In genomic region chr2:100821255-100821912, GRCh38 we compare ENCODE assay signal across 9 cellular contexts. TPM values are rescaled to one million over a fixed set of nuclear protein-coding genes. Genes with fewer than 3 reads are reported as not detected.
A peak's percentile ranks its signal among the peaks of the same experiment; 100 is the strongest.
DNase-seq lines count a peak whose midpoint lies in the region; TF ChIP-seq lines count a peak whose summit lies in the region.
"Had no signal": no experiment of that assay in that cellular context is flagged by ENCODE, and none has a peak within 500 bp of the region (broad histone marks: within the 10 kb centered on the region; RNA-seq: fewer than 3 reads in every experiment).

No MANE protein-coding gene starts in this region.

- H2AFZ ChIP-seq in osteoblast (ENCODE audit: low read length) = peak overlapping the region; percentile 32

- no peaks in the 10 kb centered on the region for H4K20me1 ChIP-seq in osteoblast (ENCODE audit: insufficient read depth, low read length)

- H3K27ac ChIP-seq in SK-N-MC = no peak overlapping the region
- H3K27ac ChIP-seq in esophagus (ENCODE audit: low read depth in 2 of 2, low read length in 1 of 2) = peak overlapping the region; percentile 97 to 99
- H3K27ac ChIP-seq in osteoblast (ENCODE audit: low read depth, low read length) = no peak overlapping the region
- H3K27ac ChIP-seq in tibial nerve = peak overlapping the region in 2 of 4 donors; percentile 28 to 76

- peaks cover 19% of the 10 kb centered on the region for H3K79me2 ChIP-seq in osteoblast (ENCODE audit: insufficient read depth, low read length)

- no peaks in the 10 kb centered on the region for H3K9me3 ChIP-seq in Caco-2
- no peaks in the 10 kb centered on the region for H3K9me3 ChIP-seq in SK-N-MC (ENCODE audit: low read depth, low read length)
- no peaks in the 10 kb centered on the region for H3K9me3 ChIP-seq in esophagus (ENCODE audit: control insufficient read depth in 2 of 2, insufficient read depth in 1 of 2, low read depth in 1 of 2, low read length in 1 of 2)
- no peaks in the 10 kb centered on the region for H3K9me3 ChIP-seq in osteoblast (ENCODE audit: low read depth, low read length)
- no peaks in the 10 kb centered on the region for H3K9me3 ChIP-seq in tibial nerve

- H3K4me3 Mint-ChIP-seq in Caco-2 (ENCODE audit: unreplicated experiment) = peak overlapping the region; percentile 61

- TF ChIP-seq CTCF in Caco-2 (IDR thresholded peaks at IDR 0.05; ENCODE audit: insufficient read depth in 1 of 2, low read depth in 1 of 2, low read length in 1 of 2, severe bottlenecking in 1 of 2, unreplicated experiment in 1 of 2) (no peak), osteoblast (IDR thresholded peaks at IDR 0.05; ENCODE audit: extremely low read depth, low read depth, low read length) (no peak), tibial nerve (IDR thresholded peaks at IDR 0.05) (no peak)

- H3K4me2 ChIP-seq in osteoblast (ENCODE audit: insufficient read depth, low read length) = peak overlapping the region; percentile 79

- H3K4me1 ChIP-seq in Caco-2 (peaks cover 10% of the 10 kb centered on the region; the same call in 1 of the 2 replicates), esophagus (ENCODE audit: control insufficient read depth in 2 of 2, insufficient read depth in 2 of 2, low read length in 1 of 2) (peaks cover 2 to 4% of the 10 kb centered on the region in 2 donors), osteoblast (ENCODE audit: insufficient read depth, low read length) (peaks cover 15% of the 10 kb centered on the region), tibial nerve (peaks cover 0 to 19% (median 5%) of the 10 kb centered on the region in 4 donors)

- intact Hi-C loops in Caco-2 (cut with micrococcal nuclease; ENCODE audit: unreplicated experiment) = no loop called here
- intact Hi-C loops in posterior vena cava (cut with DNase I) = loop anchor here in 1 of 2 donors (10.0 kb wide), 1 partner anchor 53 kb away; no protein-coding TSS in a partner anchor

- CTCF ChIA-PET in Caco-2 (lab: Charles Lee) = interaction anchor here (0.7 kb wide), 1 partner anchor 296 kb away, joined by 4 read pairs; no protein-coding TSS in a partner anchor

- H3K9ac ChIP-seq in SK-N-MC (ENCODE audit: insufficient read length) = no peak overlapping the region

- H3K9me3 Mint-ChIP-seq in Caco-2 (ENCODE audit: unreplicated experiment) = no peaks in the 10 kb centered on the region

- H3K36me3 ChIP-seq in Caco-2 (ENCODE audit: control insufficient read depth, insufficient read depth, low read length) = no peaks in the 10 kb centered on the region
- no peaks in the 10 kb centered on the region for H3K36me3 ChIP-seq in SK-N-MC (ENCODE audit: insufficient read depth, low read length)
- H3K36me3 ChIP-seq in esophagus (ENCODE audit: control insufficient read depth in 2 of 2, insufficient read depth in 2 of 2, low read length in 1 of 2) = no peaks in the 10 kb centered on the region
- no peaks in the 10 kb centered on the region for H3K36me3 ChIP-seq in osteoblast (ENCODE audit: insufficient read depth, low read length)
- no peaks in the 10 kb centered on the region for H3K36me3 ChIP-seq in tibial nerve

- H3K36me3 Mint-ChIP-seq in Caco-2 (ENCODE audit: insufficient read depth, unreplicated experiment) = no peaks in the 10 kb centered on the region

- H3K27ac Mint-ChIP-seq in Caco-2 (ENCODE audit: unreplicated experiment) = no peak overlapping the region

- no peak overlapping the region for H3K4me3 ChIP-seq in Caco-2 (ENCODE audit: low read depth, low read length)
- H3K4me3 ChIP-seq in SK-N-MC = peak overlapping the region; percentile 82
- peak overlapping the region; percentile 24 to 87 for H3K4me3 ChIP-seq in esophagus (ENCODE audit: low read depth in 1 of 2, low read length in 2 of 2)
- H3K4me3 ChIP-seq in osteoblast (ENCODE audit: insufficient read depth, low read length) = peak overlapping the region; percentile 76
- H3K4me3 ChIP-seq in tibial nerve = peak overlapping the region in 1 of 4 donors; percentile 67

- peaks cover 7% of the 10 kb centered on the region for H3K4me1 Mint-ChIP-seq in Caco-2 (ENCODE audit: low read depth, unreplicated experiment)

- H3K27me3 ChIP-seq in Caco-2 (replicated peaks; ENCODE audit: control insufficient read depth, insufficient read depth, low read length) (no peaks in the 10 kb centered on the region; the same call in 1 of the 2 replicates), esophagus (ENCODE audit: control insufficient read depth in 1 of 2, insufficient read depth in 2 of 2, low read length in 2 of 2) (no peaks in the 10 kb centered on the region), osteoblast (ENCODE audit: insufficient read depth, low read length) (peaks cover 15% of the 10 kb centered on the region), tibial nerve (peaks cover 0 to 20% of the 10 kb centered on the region in 2 donors)

- DNase-seq in Caco-2 = no peak
- no peak for DNase-seq in SK-N-MC (ENCODE audit: low read depth, low spot score)
- peak; percentile 77 for DNase-seq in osteoblast (ENCODE audit: insufficient read length, low spot score, missing footprints)
- DNase-seq in A172 (ENCODE audit: low spot score) = no peak
- no peak for DNase-seq in NCI-H526 treated with DMSO at 0.1 percent for 48 hours (lab: John Stamatoyannopoulos, UW)
- no peak for DNase-seq in posterior vena cava (ENCODE audit: low spot score)
- no peak for DNase-seq in tibial nerve (ENCODE audit: low spot score in 2 of 2)
- DNase-seq: NCI-H510A had no signal

- POLR2A ChIA-PET in Caco-2 (lab: Charles Lee) = no interaction called here

- TF ChIP-seq POLR2A in tibial nerve (IDR thresholded peaks at IDR 0.05) = no peak

- no TSS peak for BruUV-seq in Caco-2 (replicated peaks; lab: Mats Ljungman, UMichigan)

- 37 to 40% methylated on average over 14 of the region's 14 CpGs for WGBS in esophagus, 2 donors
- WGBS in tibial nerve, 2 donors = 37 to 49% methylated on average over 14 of the region's 14 CpGs

- no peak for TF ChIP-seq EP300 in tibial nerve (IDR thresholded peaks at IDR 0.05)

- H3K27me3 Mint-ChIP-seq in Caco-2 (ENCODE audit: insufficient read depth, unreplicated experiment) = peaks cover 26% of the 10 kb centered on the region

RNA-seq across cellular contexts. Expression of gene NPAS2, which starts 1.4 kb away (rescaled TPM):
- total RNA-seq in Caco-2 (2022) (2.8 and 3.6 TPM in 2 replicates), osteoblast (8.3 and 8.7 TPM in 2 replicates), posterior vena cava (10 to 100 TPM; 30.1 to 56.9 TPM), tibial nerve (10 to 100 TPM in 2 of 4 donors, 1 to 10 TPM in 2; 7.7 to 83.2 (median 15.1) TPM)
- polyA plus RNA-seq in esophagus = 10 to 100 TPM; 62.7 to 70.0 TPM
- total RNA-seq in A172 (2014; rRNA removed; shearing (Covaris generic)) = 3.7 and 5.2 TPM in 2 replicates

Comparison
In these comparisons a context has a peak if more than half of its experiments do, and no peak if none do; other contexts are left out.
1. H3K27ac ChIP-seq: peak in esophagus (2 of 2); none in SK-N-MC (single experiment) and osteoblast (single experiment).